In genomic region chr5:151196556-151197290, GRCh38 we compare ENCODE assay signal across 1 cellular context.
TF ChIP-seq lines count a peak whose summit lies in the region.

No MANE protein-coding gene starts in this region.

TF ChIP-seq in GM12878, 131 proteins besides CTCF, POLR2A, EP300 and RAD21 (continued from another document and continues in another):
- peak; percentile 93 for TF ChIP-seq RELB (IDR thresholded peaks at IDR 0.05; ENCODE audit: low read depth)
- TF ChIP-seq, protein P1, sequence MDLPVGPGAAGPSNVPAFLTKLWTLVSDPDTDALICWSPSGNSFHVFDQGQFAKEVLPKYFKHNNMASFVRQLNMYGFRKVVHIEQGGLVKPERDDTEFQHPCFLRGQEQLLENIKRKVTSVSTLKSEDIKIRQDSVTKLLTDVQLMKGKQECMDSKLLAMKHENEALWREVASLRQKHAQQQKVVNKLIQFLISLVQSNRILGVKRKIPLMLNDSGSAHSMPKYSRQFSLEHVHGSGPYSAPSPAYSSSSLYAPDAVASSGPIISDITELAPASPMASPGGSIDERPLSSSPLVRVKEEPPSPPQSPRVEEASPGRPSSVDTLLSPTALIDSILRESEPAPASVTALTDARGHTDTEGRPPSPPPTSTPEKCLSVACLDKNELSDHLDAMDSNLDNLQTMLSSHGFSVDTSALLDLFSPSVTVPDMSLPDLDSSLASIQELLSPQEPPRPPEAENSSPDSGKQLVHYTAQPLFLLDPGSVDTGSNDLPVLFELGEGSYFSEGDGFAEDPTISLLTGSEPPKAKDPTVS (IDR thresholded peaks at IDR 0.05; ENCODE audit: low read depth, low read length): no peak
- TF ChIP-seq IKZF1 (conservative IDR thresholded peaks at IDR 0.05): peak; percentile 96
- TF ChIP-seq KAT2A (conservative IDR thresholded peaks at IDR 0.05; ENCODE audit: control insufficient read depth, low read depth, low read length): no peak
- peak; percentile 91 for TF ChIP-seq SPI1 (IDR thresholded peaks at IDR 0.05; ENCODE audit: borderline replicate concordance, insufficient read depth, low read depth, low read length)
- TF ChIP-seq WRNIP1 (IDR thresholded peaks at IDR 0.05; ENCODE audit: borderline replicate concordance, low read depth, low read length): no peak
- no peak for TF ChIP-seq FOS (IDR thresholded peaks at IDR 0.05; ENCODE audit: borderline replicate concordance, extremely low read depth, insufficient read length)
- no peak for TF ChIP-seq YY1 (IDR thresholded peaks at IDR 0.05; ENCODE audit: low read depth, low read length)
- no peak for TF ChIP-seq SUPT20H (IDR thresholded peaks at IDR 0.05; ENCODE audit: borderline replicate concordance, control insufficient read depth, low read depth, low read length)
- TF ChIP-seq HDGF (IDR thresholded peaks at IDR 0.05): no peak
- TF ChIP-seq POLR2AphosphoS5 (IDR thresholded peaks at IDR 0.05; ENCODE audit: low read length): no peak
- TF ChIP-seq RELA (IDR thresholded peaks at IDR 0.05; ENCODE audit: borderline replicate concordance, partially characterized antibody): no peak
- no peak for TF ChIP-seq MYC (IDR thresholded peaks at IDR 0.05; ENCODE audit: insufficient read depth, insufficient read length, insufficient replicate concordance, low read length, severe bottlenecking)
- TF ChIP-seq TCF12 (IDR thresholded peaks at IDR 0.05; ENCODE audit: low read depth, low read length): peak; percentile 61; the same call in 1 of the 2 replicates
- TF ChIP-seq IRF4 (IDR thresholded peaks at IDR 0.05; ENCODE audit: low read depth, low read length): peak; percentile 81
- no peak for TF ChIP-seq ZBTB11 (CRISPR knock-in tag; IDR thresholded peaks at IDR 0.05)
- TF ChIP-seq STAT1 (conservative IDR thresholded peaks at IDR 0.05): no peak
- TF ChIP-seq, protein P2, sequence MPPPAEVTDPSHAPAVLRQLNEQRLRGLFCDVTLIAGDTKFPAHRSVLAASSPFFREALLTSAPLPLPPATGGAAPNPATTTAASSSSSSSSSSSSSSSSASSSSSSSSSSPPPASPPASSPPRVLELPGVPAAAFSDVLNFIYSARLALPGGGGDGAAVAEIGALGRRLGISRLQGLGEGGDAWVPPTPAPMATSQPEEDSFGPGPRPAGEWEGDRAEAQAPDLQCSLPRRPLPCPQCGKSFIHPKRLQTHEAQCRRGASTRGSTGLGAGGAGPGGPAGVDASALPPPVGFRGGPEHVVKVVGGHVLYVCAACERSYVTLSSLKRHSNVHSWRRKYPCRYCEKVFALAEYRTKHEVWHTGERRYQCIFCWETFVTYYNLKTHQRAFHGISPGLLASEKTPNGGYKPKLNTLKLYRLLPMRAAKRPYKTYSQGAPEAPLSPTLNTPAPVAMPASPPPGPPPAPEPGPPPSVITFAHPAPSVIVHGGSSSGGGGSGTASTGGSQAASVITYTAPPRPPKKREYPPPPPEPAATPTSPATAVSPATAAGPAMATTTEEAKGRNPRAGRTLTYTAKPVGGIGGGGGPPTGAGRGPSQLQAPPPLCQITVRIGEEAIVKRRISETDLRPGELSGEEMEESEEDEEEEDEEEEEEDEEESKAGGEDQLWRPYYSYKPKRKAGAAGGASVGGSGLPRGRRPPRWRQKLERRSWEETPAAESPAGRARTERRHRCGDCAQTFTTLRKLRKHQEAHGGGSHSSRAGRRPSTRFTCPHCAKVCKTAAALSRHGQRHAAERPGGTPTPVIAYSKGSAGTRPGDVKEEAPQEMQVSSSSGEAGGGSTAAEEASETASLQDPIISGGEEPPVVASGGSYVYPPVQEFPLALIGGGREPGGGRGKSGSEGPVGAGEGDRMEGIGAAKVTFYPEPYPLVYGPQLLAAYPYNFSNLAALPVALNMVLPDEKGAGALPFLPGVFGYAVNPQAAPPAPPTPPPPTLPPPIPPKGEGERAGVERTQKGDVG (CRISPR knock-in tag; IDR thresholded peaks at IDR 0.05): no peak
- no peak for TF ChIP-seq NFXL1 (IDR thresholded peaks at IDR 0.05; ENCODE audit: borderline replicate concordance)
- TF ChIP-seq, protein P3, sequence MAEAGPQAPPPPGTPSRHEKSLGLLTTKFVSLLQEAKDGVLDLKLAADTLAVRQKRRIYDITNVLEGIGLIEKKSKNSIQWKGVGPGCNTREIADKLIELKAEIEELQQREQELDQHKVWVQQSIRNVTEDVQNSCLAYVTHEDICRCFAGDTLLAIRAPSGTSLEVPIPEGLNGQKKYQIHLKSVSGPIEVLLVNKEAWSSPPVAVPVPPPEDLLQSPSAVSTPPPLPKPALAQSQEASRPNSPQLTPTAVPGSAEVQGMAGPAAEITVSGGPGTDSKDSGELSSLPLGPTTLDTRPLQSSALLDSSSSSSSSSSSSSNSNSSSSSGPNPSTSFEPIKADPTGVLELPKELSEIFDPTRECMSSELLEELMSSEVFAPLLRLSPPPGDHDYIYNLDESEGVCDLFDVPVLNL (IDR thresholded peaks at IDR 0.05; ENCODE audit: low read depth, low read length): no peak
- no peak for TF ChIP-seq LARP7 (IDR thresholded peaks at IDR 0.05)
- TF ChIP-seq POLR2AphosphoS2 (IDR thresholded peaks at IDR 0.05; ENCODE audit: low read depth, low read length): no peak
- TF ChIP-seq PML (IDR thresholded peaks at IDR 0.05; ENCODE audit: low read length): no peak
- peak in 1 of 2 experiments; percentile 45; a peak in 1 of 4 replicates for TF ChIP-seq ETV6 (conservative IDR thresholded peaks at IDR 0.05 in 1 of 2, IDR thresholded peaks at IDR 0.05 in 1 of 2; ENCODE audit: borderline replicate concordance in 1 of 2, low read depth in 1 of 2)
- peak; percentile 41; the same call in 1 of the 2 replicates for TF ChIP-seq NFIC (IDR thresholded peaks at IDR 0.05; ENCODE audit: low read depth, low read length)
- no peak for TF ChIP-seq NR2C1 (IDR thresholded peaks at IDR 0.05)
- TF ChIP-seq MEF2A (IDR thresholded peaks at IDR 0.05; ENCODE audit: insufficient read depth, low read depth, low read length): 0 out of 2 replicates have a peak, but pooled peaks have one; percentile 5
- 0 out of 2 replicates have a peak, but pooled peaks have one; percentile 36 for TF ChIP-seq CREM (IDR thresholded peaks at IDR 0.05; ENCODE audit: low read depth)
- 0 out of 2 replicates have a peak, but pooled peaks have one; percentile 16 for TF ChIP-seq PAX5 (IDR thresholded peaks at IDR 0.05; ENCODE audit: borderline replicate concordance, low read depth, low read length)
- no peak for TF ChIP-seq ZNF384 (IDR thresholded peaks at IDR 0.05; ENCODE audit: borderline replicate concordance, low read depth, low read length)
- TF ChIP-seq MLLT1 (IDR thresholded peaks at IDR 0.05): peak; percentile 66; the same call in 1 of the 2 replicates
- no peak for TF ChIP-seq STAT3 (IDR thresholded peaks at IDR 0.05; ENCODE audit: low read depth, low read length)
- no peak for TF ChIP-seq CBX3 (IDR thresholded peaks at IDR 0.05; ENCODE audit: borderline replicate concordance, low read depth)
- no peak for TF ChIP-seq KDM1A (IDR thresholded peaks at IDR 0.05; ENCODE audit: borderline replicate concordance)
- TF ChIP-seq CUX1 (IDR thresholded peaks at IDR 0.05; ENCODE audit: insufficient replicate concordance, low read depth, low read length): peak; percentile 84
- no peak for TF ChIP-seq ZBTB40 (IDR thresholded peaks at IDR 0.05; ENCODE audit: borderline replicate concordance)
